In the genomic region with DNA sequence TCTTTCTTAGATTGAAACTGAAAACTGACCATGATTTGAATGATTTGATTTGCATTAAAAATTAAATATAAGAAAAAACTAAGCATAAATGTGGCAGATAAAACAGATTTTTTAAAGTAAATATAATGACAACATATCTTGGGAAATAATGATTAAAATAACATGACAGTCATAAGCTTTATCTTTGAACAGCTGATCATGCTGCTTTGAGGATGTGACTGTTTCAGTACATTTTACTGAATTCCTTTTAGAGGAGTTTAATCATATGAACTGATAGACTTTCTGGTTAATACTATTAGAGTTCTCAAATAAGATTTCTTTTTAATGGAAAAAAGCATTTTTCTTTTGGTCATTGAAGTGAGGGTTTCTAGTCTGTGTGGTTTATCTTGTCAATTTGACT, we compare ENCODE assay signal across 21 cellular contexts.
"Had no signal": no experiment of that assay in that cellular context is flagged by ENCODE, and none has a peak within 500 bp of the region (broad histone marks: within the 10 kb centered on the region; RNA-seq: fewer than 3 reads in every experiment).

No MANE protein-coding gene starts in this region.

- H3K27ac ChIP-seq: cardiac muscle cell, lower lobe of right lung, neutrophil, sigmoid colon, tibial nerve had no signal

- H3K9me3 ChIP-seq: lower lobe of right lung, neutrophil, sigmoid colon, tibial nerve had no signal

- H3K36me3 ChIP-seq: cardiac muscle cell, lower lobe of right lung, neutrophil, sigmoid colon had no signal

- DNase-seq: activated B cell treated with CpG ODN at 0.5 μM for 24 hours; activated CD4-positive, alpha-beta memory T cell treated with anti-CD3 and anti-CD28 coated beads for 36 hours; activated CD4-positive, alpha-beta T cell treated with anti-CD3 and anti-CD28 coated beads for 4 hours; activated naive CD4-positive, alpha-beta T cell treated with anti-CD3 and anti-CD28 coated beads for 36 hours; activated naive CD8-positive, alpha-beta T cell treated with anti-CD3 and anti-CD28 coated beads, Interleukin-2, amount 50 U/mL, for 24 hours; effector memory CD8-positive, alpha-beta T cell; hippocampal formation; islet precursor cell; left colon; lower lobe of right lung; sigmoid colon; stimulated activated CD4-positive, alpha-beta T cell treated with anti-CD3 and anti-CD28 coated beads, Interleukin-2, amount 100 ng/mL, for 24 hours; T-cell; T-helper 9 cell had no signal

- H3K27me3 ChIP-seq: cardiac muscle cell, neutrophil, sigmoid colon, tibial nerve had no signal

- H3K27me3 Mint-ChIP-seq: activated B cell treated with CpG ODN at 0.5 μM for 24 hours; activated CD4-positive, alpha-beta memory T cell treated with anti-CD3 and anti-CD28 coated beads for 36 hours; activated naive CD8-positive, alpha-beta T cell treated with anti-CD3 and anti-CD28 coated beads, Interleukin-2, amount 50 U/mL, for 24 hours; activated T-helper 17 cell treated with anti-CD3 and anti-CD28 coated beads, Interleukin-2, amount 50 U/mL, for 72 hours; effector memory CD8-positive, alpha-beta T cell; natural killer cell treated with Interleukin-12 subunit alpha and Interleukin-12 subunit beta and Interleukin-15 and Interleukin-18, amount 100 ng/mL, for 72 hours; stimulated activated naive CD8-positive, alpha-beta T cell treated with anti-CD3 and anti-CD28 coated beads, Interleukin-15, Interleukin-2, amounts not matched to agents 100 ng/mL and 50 ng/mL, for 24 hours; T-cell had no signal

- H3K27ac Mint-ChIP-seq: activated B cell treated with CpG ODN at 0.5 μM for 24 hours; activated CD4-positive, alpha-beta memory T cell treated with anti-CD3 and anti-CD28 coated beads for 36 hours; activated naive CD4-positive, alpha-beta T cell treated with anti-CD3 and anti-CD28 coated beads for 36 hours; activated naive CD8-positive, alpha-beta T cell treated with anti-CD3 and anti-CD28 coated beads, Interleukin-2, amount 50 U/mL, for 24 hours; activated T-helper 17 cell treated with anti-CD3 and anti-CD28 coated beads, Interleukin-2, amount 50 U/mL, for 72 hours; effector memory CD8-positive, alpha-beta T cell; natural killer cell treated with Interleukin-12 subunit alpha and Interleukin-12 subunit beta and Interleukin-15 and Interleukin-18, amount 100 ng/mL, for 72 hours; stimulated activated naive CD8-positive, alpha-beta T cell treated with anti-CD3 and anti-CD28 coated beads, Interleukin-15, Interleukin-2, amounts not matched to agents 100 ng/mL and 50 ng/mL, for 24 hours; T-cell had no signal

- H3K9me3 Mint-ChIP-seq: activated B cell treated with CpG ODN at 0.5 μM for 24 hours; activated CD4-positive, alpha-beta memory T cell treated with anti-CD3 and anti-CD28 coated beads for 36 hours; activated naive CD4-positive, alpha-beta T cell treated with anti-CD3 and anti-CD28 coated beads for 36 hours; activated naive CD8-positive, alpha-beta T cell treated with anti-CD3 and anti-CD28 coated beads, Interleukin-2, amount 50 U/mL, for 24 hours; activated T-helper 17 cell treated with anti-CD3 and anti-CD28 coated beads, Interleukin-2, amount 50 U/mL, for 72 hours; effector memory CD8-positive, alpha-beta T cell; natural killer cell treated with Interleukin-12 subunit alpha and Interleukin-12 subunit beta and Interleukin-15 and Interleukin-18, amount 100 ng/mL, for 72 hours; stimulated activated naive CD8-positive, alpha-beta T cell treated with anti-CD3 and anti-CD28 coated beads, Interleukin-15, Interleukin-2, amounts not matched to agents 100 ng/mL and 50 ng/mL, for 24 hours; T-cell had no signal

- ATAC-seq: activated naive CD8-positive, alpha-beta T cell treated with anti-CD3 and anti-CD28 coated beads, Interleukin-2, amount 50 U/mL, for 24 hours; activated T-helper 17 cell treated with anti-CD3 and anti-CD28 coated beads, Interleukin-2, amount 50 U/mL, for 72 hours; effector memory CD8-positive, alpha-beta T cell; left colon; lower lobe of right lung; natural killer cell treated with Interleukin-12 subunit alpha and Interleukin-12 subunit beta and Interleukin-15 and Interleukin-18, amount 100 ng/mL, for 72 hours; T-cell had no signal

- H3K4me3 Mint-ChIP-seq: activated B cell treated with CpG ODN at 0.5 μM for 24 hours; activated CD4-positive, alpha-beta memory T cell treated with anti-CD3 and anti-CD28 coated beads for 36 hours; activated naive CD4-positive, alpha-beta T cell treated with anti-CD3 and anti-CD28 coated beads for 36 hours; activated naive CD8-positive, alpha-beta T cell treated with anti-CD3 and anti-CD28 coated beads, Interleukin-2, amount 50 U/mL, for 24 hours; activated T-helper 17 cell treated with anti-CD3 and anti-CD28 coated beads, Interleukin-2, amount 50 U/mL, for 72 hours; effector memory CD8-positive, alpha-beta T cell; natural killer cell treated with Interleukin-12 subunit alpha and Interleukin-12 subunit beta and Interleukin-15 and Interleukin-18, amount 100 ng/mL, for 72 hours; stimulated activated naive CD8-positive, alpha-beta T cell treated with anti-CD3 and anti-CD28 coated beads, Interleukin-15, Interleukin-2, amounts not matched to agents 100 ng/mL and 50 ng/mL, for 24 hours; T-cell had no signal

- H3K36me3 Mint-ChIP-seq: activated CD4-positive, alpha-beta memory T cell treated with anti-CD3 and anti-CD28 coated beads for 36 hours; natural killer cell treated with Interleukin-12 subunit alpha and Interleukin-12 subunit beta and Interleukin-15 and Interleukin-18, amount 100 ng/mL, for 72 hours had no signal

- FAIRE-seq: urothelium cell line had no signal

- H3K4me3 ChIP-seq: cardiac muscle cell, lower lobe of right lung, sigmoid colon, tibial nerve had no signal
